ENCODE assay signal across 12 cellular contexts in the genomic region with DNA sequence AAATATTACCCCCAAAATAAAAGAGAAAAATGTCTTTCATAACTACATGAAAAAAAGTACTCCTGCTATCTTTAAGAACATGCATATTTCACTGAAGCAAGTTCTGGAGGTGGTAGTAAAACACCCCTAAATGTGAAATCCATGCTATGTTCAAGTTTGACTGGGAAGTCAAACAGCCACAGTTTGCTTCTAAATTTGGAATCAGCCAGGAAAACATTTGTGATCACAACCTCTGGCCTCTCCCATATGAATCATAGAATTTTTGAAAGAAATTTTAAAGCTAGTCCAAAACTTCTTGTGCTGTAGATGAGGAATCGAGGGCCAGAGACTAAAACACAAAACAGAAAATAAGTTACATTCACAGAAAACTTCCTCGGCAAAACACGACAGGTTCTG. TPM values are rescaled to one million over a fixed set of nuclear protein-coding genes. Genes with fewer than 3 reads are reported as not detected.
DNase-seq lines count a peak whose midpoint lies in the region; ATAC-seq, FAIRE-seq and TF ChIP-seq lines count a peak whose summit lies in the region.
"Had no signal": no experiment of that assay in that cellular context is flagged by ENCODE, and none has a peak within 500 bp of the region (broad histone marks: within the 10 kb centered on the region; RNA-seq: fewer than 3 reads in every experiment).

No MANE protein-coding gene starts in this region.

- no peaks in the 10 kb centered on the region for H3K27me3 ChIP-seq in PC-3 (ENCODE audit: low read length)
- H3K27me3 ChIP-seq in esophagus muscularis mucosa, result no peaks in the 10 kb centered on the region
- no peaks in the 10 kb centered on the region for H3K27me3 ChIP-seq in neutrophil

- no TSS peak for BruUV-seq in PC-3 (replicated peaks; lab: Mats Ljungman, UMichigan)

- H3K9me3 Mint-ChIP-seq in naive thymus-derived CD8-positive, alpha-beta T cell, result no peaks in the 10 kb centered on the region
- H3K9me3 Mint-ChIP-seq: endodermal cell, memory B cell had no signal

- peak overlapping the region; percentile 43 for H3K4me2 ChIP-seq in A549
- peak overlapping the region; percentile 3 for H3K4me2 ChIP-seq in PC-3 (ENCODE audit: low read length)

- CTCF ChIA-PET in A549 (lab: Yijun Ruan, JAX), result interaction anchor here (1.1 to 3.7 kb wide), 4 partner anchors 8 to 190 kb away, joined by 3 to 10 read pairs (median 3); no protein-coding TSS in a partner anchor
- CTCF ChIA-PET in PC-3 (lab: Charles Lee), result no interaction called here

- peaks cover 50% of the 10 kb centered on the region for H3K79me2 ChIP-seq in PC-3 (ENCODE audit: low read length)

- peaks cover 0 to 2% (median 0%) of the 10 kb centered on the region in 3 donors for H3K36me3 Mint-ChIP-seq in naive thymus-derived CD8-positive, alpha-beta T cell

- no peak for FAIRE-seq in A549 (lab: Jason Lieb, UNC)

- peaks cover 0 to 25% (median 1%) of the 10 kb centered on the region in 4 donors for H3K4me1 Mint-ChIP-seq in naive thymus-derived CD8-positive, alpha-beta T cell

- peaks cover 19% of the 10 kb centered on the region; the same call in 2 of the 3 replicates for H3K4me1 ChIP-seq in A549
- H3K4me1 ChIP-seq in PC-3 (ENCODE audit: insufficient read depth, low read length), result peaks cover 31% of the 10 kb centered on the region
- peaks cover 63 to 100% (median 99%) of the 10 kb centered on the region in 4 donors for H3K4me1 ChIP-seq in esophagus muscularis mucosa
- H3K4me1 ChIP-seq in neutrophil (ENCODE audit: control insufficient read depth in 1 of 2, insufficient read depth in 1 of 2, low read depth in 1 of 2, low read length in 1 of 2), result peaks cover 86 to 87% of the 10 kb centered on the region in 2 experiments

- TF ChIP-seq EP300 in A549 (IDR thresholded peaks at IDR 0.05), result no peak
- no peak for TF ChIP-seq EP300 in esophagus muscularis mucosa (IDR thresholded peaks at IDR 0.05)

- POLR2A ChIA-PET in A549 (lab: Yijun Ruan, JAX), result no interaction called here
- POLR2A ChIA-PET in PC-3 (lab: Charles Lee; ENCODE audit: unreplicated experiment), result no interaction called here
- POLR2A ChIA-PET in naive thymus-derived CD8-positive, alpha-beta T cell (lab: Charles Lee), result interaction anchor here (1.0 kb wide), 1 partner anchor 12 kb away, joined by 3 read pairs; no protein-coding TSS in a partner anchor

- H3K9me3 ChIP-seq in A549 (no peaks in the 10 kb centered on the region), PC-3 (ENCODE audit: low read length) (no peaks in the 10 kb centered on the region), esophagus muscularis mucosa (no peaks in the 10 kb centered on the region), neutrophil (no peaks in the 10 kb centered on the region)

- no peak overlapping the region for H3K27ac Mint-ChIP-seq in naive thymus-derived CD8-positive, alpha-beta T cell
- H3K27ac Mint-ChIP-seq: endodermal cell, memory B cell had no signal

- no peak overlapping the region for H2AFZ ChIP-seq in PC-3 (ENCODE audit: low read length)

- TF ChIP-seq POLR2A in A549 (IDR thresholded peaks at IDR 0.05; ENCODE audit: low read length), result no peak
- TF ChIP-seq POLR2A in esophagus muscularis mucosa (IDR thresholded peaks at IDR 0.05; ENCODE audit: low read depth), result no peak

- no peak overlapping the region for H3K9ac ChIP-seq in PC-3 (ENCODE audit: low read length)

- H3K9me2 ChIP-seq in PC-3 (replicated peaks; ENCODE audit: low read length), result no peaks in the 10 kb centered on the region

- H3K27ac ChIP-seq in A549 (no peak overlapping the region), PC-3 (ENCODE audit: low read length) (no peak overlapping the region), esophagus muscularis mucosa (replicated peaks in 1 of 4) (peak overlapping the region; percentile 82 to 95 (median 90)), neutrophil (peak overlapping the region; percentile 89)

- no peak for DNase-seq in A549 (ENCODE audit: low read depth in 1 of 2, low spot score in 1 of 2)
- peak; percentile 22 for DNase-seq in PC-3
- no peak for DNase-seq in esophagus muscularis mucosa (ENCODE audit: extremely low spot score)
- DNase-seq in SKM-1 treated with dmso at 0.1 percent for 144 hours (lab: John Stamatoyannopoulos, UW; ENCODE audit: unreplicated experiment), result no peak
- DNase-seq in naive thymus-derived CD8-positive, alpha-beta T cell, result no peak
- DNase-seq in NCI-H524 (lab: John Stamatoyannopoulos, UW), result no peak
- DNase-seq: ACHN, endodermal cell, SW 1271 had no signal

- H3F3A ChIP-seq in PC-3 (ENCODE audit: low read length, unreplicated experiment), result no peaks in the 10 kb centered on the region

- TF ChIP-seq CTCF in A549 (IDR thresholded peaks at IDR 0.05) (no peak), PC-3 (conservative IDR thresholded peaks at IDR 0.05; ENCODE audit: low read depth, low read length) (no peak), esophagus muscularis mucosa (IDR thresholded peaks at IDR 0.05) (no peak), neutrophil (IDR thresholded peaks at IDR 0.05) (no peak)

- peaks cover 27 to 63% (median 47%) of the 10 kb centered on the region in 5 donors for H3K27me3 Mint-ChIP-seq in naive thymus-derived CD8-positive, alpha-beta T cell

- H4K20me1 ChIP-seq in PC-3 (ENCODE audit: low read length), result no peaks in the 10 kb centered on the region

- no peaks in the 10 kb centered on the region for H3K36me3 ChIP-seq in PC-3 (ENCODE audit: low read depth, low read length)
- H3K36me3 ChIP-seq in esophagus muscularis mucosa, result no peaks in the 10 kb centered on the region
- no peaks in the 10 kb centered on the region for H3K36me3 ChIP-seq in neutrophil

- H3K4me3 ChIP-seq in A549, result no peak overlapping the region
- H3K4me3 ChIP-seq in PC-3 (ENCODE audit: low read length), result no peak overlapping the region
- H3K4me3 ChIP-seq in esophagus muscularis mucosa, result peak overlapping the region; percentile 33 to 81 (median 58)
- H3K4me3 ChIP-seq in neutrophil (ENCODE audit: low read depth in 1 of 2, low read length in 1 of 2), result no peak overlapping the region

- 65% methylated on average over 3 of the region's 3 CpGs for WGBS in A549 (ENCODE audit: missing lambda C conversion rate)
- WGBS in esophagus muscularis mucosa, result 12% methylated on average over 3 of the region's 3 CpGs

- TF ChIP-seq RAD21 in A549 (conservative IDR thresholded peaks at IDR 0.05 in 1 of 2, IDR thresholded peaks at IDR 0.05 in 1 of 2), result no peak

- ATAC-seq in A549 (no peak), PC-3 (no peak), GM19395 (IDR thresholded peaks at IDR 0.05; ENCODE audit: unreplicated experiment) (no peak)
- no peak for ATAC-seq in naive thymus-derived CD8-positive, alpha-beta T cell

- intact Hi-C loops in PC-3 (cut with micrococcal nuclease) (loop anchor here (5.0 kb wide), 1 partner anchor 39 kb away; no protein-coding TSS in a partner anchor), esophagus muscularis mucosa (cut with DNase I) (no loop called here)

- no peak overlapping the region for H3K4me3 Mint-ChIP-seq in naive thymus-derived CD8-positive, alpha-beta T cell
- H3K4me3 Mint-ChIP-seq: endodermal cell had no signal

TF ChIP-seq in A549, 52 proteins besides CTCF, POLR2A, EP300 and RAD21 (continues in another document):
- no peak for TF ChIP-seq EHF (CRISPR knock-in tag; IDR thresholded peaks at IDR 0.05)
- no peak for TF ChIP-seq HEYL (CRISPR knock-in tag; IDR thresholded peaks at IDR 0.05)
- no peak for TF ChIP-seq ATOH8 (CRISPR knock-in tag; IDR thresholded peaks at IDR 0.05; ENCODE audit: low read depth)
- no peak for TF ChIP-seq NPAS2 (CRISPR knock-in tag; IDR thresholded peaks at IDR 0.05; ENCODE audit: borderline replicate concordance)
- TF ChIP-seq EHMT2 (IDR thresholded peaks at IDR 0.05; ENCODE audit: low read depth), result no peak
- TF ChIP-seq FOXS1 (CRISPR knock-in tag; IDR thresholded peaks at IDR 0.05), result no peak
- no peak for TF ChIP-seq RNF2 (IDR thresholded peaks at IDR 0.05; ENCODE audit: borderline replicate concordance, low read depth)
- no peak for TF ChIP-seq ZSCAN20 (CRISPR knock-in tag; IDR thresholded peaks at IDR 0.05)
- no peak for TF ChIP-seq RARB (CRISPR knock-in tag; IDR thresholded peaks at IDR 0.05)
- TF ChIP-seq PHF8 (IDR thresholded peaks at IDR 0.05; ENCODE audit: borderline replicate concordance, low read depth), result no peak
- no peak for TF ChIP-seq JUNB (IDR thresholded peaks at IDR 0.05)
- TF ChIP-seq ESRRA (IDR thresholded peaks at IDR 0.05; ENCODE audit: borderline replicate concordance, low read length), result no peak
- TF ChIP-seq POLR2AphosphoS2 (conservative IDR thresholded peaks at IDR 0.05; ENCODE audit: low read length), result no peak

RNA-seq across cellular contexts. Expression of gene SORT1, which starts 6.6 kb away (rescaled TPM):
- polyA plus RNA-seq in A549 (2011; rRNA removed) (13.8 and 14.7 TPM in 2 replicates), A549 (2017; fragmentation: RNase III; extraction: RNeasy Plus Mini Kit Qiagen cat#74134 plus additional on column Dnase treatment) (5.0 to 6.7 TPM (median 6.0 TPM) in 3 replicates)
- 1.5 and 2.0 TPM in 2 replicates for polyA plus RNA-seq in A549 (2012; cell fraction: cytosol; rRNA removed)
- polyA plus RNA-seq in A549 (2012; cell fraction: nucleus; rRNA removed), result 2.3 and 3.7 TPM in 2 replicates
- 50.6 and 53.3 TPM in 2 replicates for polyA minus RNA-seq in A549 (2011; rRNA and poly(A)+ RNA removed)
- total RNA-seq in PC-3 (2014; rRNA removed) (9.2 and 14.3 TPM in 2 replicates), esophagus muscularis mucosa (100 to 1,000 TPM in 3 of 4 donors, 10 to 100 TPM in 1; 92.6 to 136 (median 134) TPM)
- 1 to 10 TPM; 2.2 to 2.5 TPM for total RNA-seq in naive thymus-derived CD8-positive, alpha-beta T cell
- 1 to 10 TPM in 2 of 3 donors, under 1 TPM in 1; 0.43 to 1.6 (median 1.2) TPM for polyA plus RNA-seq in naive thymus-derived CD8-positive, alpha-beta T cell

RNA-seq across cellular contexts. Expression of gene PSMA5, which starts 35.1 kb away (rescaled TPM):
- 140 and 147 TPM in 2 replicates for polyA plus RNA-seq in A549 (2011; rRNA removed)
- 103 and 116 TPM in 2 replicates for polyA plus RNA-seq in A549 (2012; cell fraction: cytosol; rRNA removed)
- polyA plus RNA-seq in A549 (2012; cell fraction: nucleus; rRNA removed), result 43.3 and 48.8 TPM in 2 replicates
- polyA plus RNA-seq in A549 (2017; fragmentation: RNase III; extraction: RNeasy Plus Mini Kit Qiagen cat#74134 plus additional on column Dnase treatment), result 92.7 to 99.6 TPM (median 93.7 TPM) in 3 replicates
- polyA minus RNA-seq in A549 (2011; rRNA and poly(A)+ RNA removed), result 39.2 and 44.6 TPM in 2 replicates
- 84.1 and 86.9 TPM in 2 replicates for total RNA-seq in PC-3 (2014; rRNA removed)
- 10 to 100 TPM; 15.8 to 29.8 (median 27.4) TPM for total RNA-seq in esophagus muscularis mucosa
- 10 to 100 TPM; 71.1 to 74.5 TPM for total RNA-seq in naive thymus-derived CD8-positive, alpha-beta T cell
- polyA plus RNA-seq in naive thymus-derived CD8-positive, alpha-beta T cell, result 10 to 100 TPM; 73.8 to 93.9 (median 84.6) TPM

Comparison
In these comparisons a context has a peak if more than half of its experiments do, and no peak if none do; other contexts are left out.
1. H3K27ac ChIP-seq: peak in esophagus muscularis mucosa (4 of 4) and neutrophil (single experiment); none in A549 (0 of 2) and PC-3 (single experiment).
2. H3K4me3 ChIP-seq: peak in esophagus muscularis mucosa (4 of 4); none in A549 (single experiment), PC-3 (single experiment) and neutrophil (0 of 2).